Comparison of ENCODE assay signal across 9 cellular contexts in the genomic region with DNA sequence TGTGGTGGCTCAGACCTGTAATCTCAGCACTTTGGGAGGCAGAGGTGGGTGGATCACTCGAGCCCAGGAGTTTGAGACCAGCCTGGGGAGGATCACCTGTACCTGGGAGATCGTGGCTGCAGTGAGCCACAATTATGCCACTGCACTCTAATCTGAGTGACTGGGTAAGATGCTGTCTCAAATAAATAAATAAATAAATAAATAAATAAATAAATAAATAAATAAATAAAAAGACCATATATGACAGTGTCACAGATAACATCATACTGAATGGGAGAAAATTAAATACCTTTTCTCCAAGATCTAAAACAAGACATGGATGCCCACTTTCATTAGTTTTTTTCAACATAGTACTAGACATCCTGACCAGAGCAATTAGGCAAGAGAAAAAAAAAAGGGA.
"Had no signal": no experiment of that assay in that cellular context is flagged by ENCODE, and none has a peak within 500 bp of the region (broad histone marks: within the 10 kb centered on the region; RNA-seq: fewer than 3 reads in every experiment).

No MANE protein-coding gene starts in this region.

- DNase-seq: IMR-90, KBM-7, KG1 had no signal

- H3K4me3 Mint-ChIP-seq: IgD-negative memory B cell had no signal

- H3K27ac ChIP-seq: HL-60, KMS-11 had no signal

- H3K4me3 ChIP-seq: K562 had no signal

- H3K36me3 Mint-ChIP-seq: IgD-negative memory B cell had no signal

- H3K27me3 Mint-ChIP-seq: IgD-negative memory B cell had no signal

- ATAC-seq: HepG2, K562 had no signal

- H3K27ac Mint-ChIP-seq: IgD-negative memory B cell had no signal

- FAIRE-seq: HepG2, HTR-8/SVneo, K562 had no signal

- H3K4me2 ChIP-seq: KMS-11 had no signal

- H3K4me1 Mint-ChIP-seq: IgD-negative memory B cell had no signal
